13 cellular contexts compared by ENCODE assay signal in genomic region chr5:148834689-148835088, GRCh38. TPM values are rescaled to one million over a fixed set of nuclear protein-coding genes. Genes with fewer than 3 reads are reported as not detected.
A peak's percentile ranks its signal among the peaks of the same experiment; 100 is the strongest.
DNase-seq lines count a peak whose midpoint lies in the region; ATAC-seq, FAIRE-seq and TF ChIP-seq lines count a peak whose summit lies in the region.
"Had no signal": no experiment of that assay in that cellular context is flagged by ENCODE, and none has a peak within 500 bp of the region (broad histone marks: within the 10 kb centered on the region; RNA-seq: fewer than 3 reads in every experiment).

No MANE protein-coding gene starts in this region.

- no peak for TF ChIP-seq CTCF in natural killer cell (IDR thresholded peaks at IDR 0.05)

- peaks cover 37% of the 10 kb centered on the region for H3K36me3 Mint-ChIP-seq in natural killer cell
- no peaks in the 10 kb centered on the region for H3K36me3 Mint-ChIP-seq in activated naive CD8-positive, alpha-beta T cell treated with anti-CD3 and anti-CD28 coated beads, Interleukin-2, amount 50 U/mL, for 24 hours (ENCODE audit: low read depth)

- peak overlapping the region; percentile 92 to 97 for H3K27ac Mint-ChIP-seq in natural killer cell
- H3K27ac Mint-ChIP-seq in activated naive CD8-positive, alpha-beta T cell treated with anti-CD3 and anti-CD28 coated beads, Interleukin-2, amount 50 U/mL, for 24 hours = no peak overlapping the region

- peaks cover 95 to 98% of the 10 kb centered on the region in 2 donors for H3K4me1 Mint-ChIP-seq in natural killer cell
- peaks cover 56% of the 10 kb centered on the region for H3K4me1 Mint-ChIP-seq in activated naive CD8-positive, alpha-beta T cell treated with anti-CD3 and anti-CD28 coated beads, Interleukin-2, amount 50 U/mL, for 24 hours

- peak; percentile 21 for FAIRE-seq in GM18507 (lab: Jason Lieb, UNC)
- FAIRE-seq: astrocyte, D721Med, RCC 7860 had no signal

- H3K9me3 Mint-ChIP-seq in natural killer cell = no peaks in the 10 kb centered on the region
- H3K9me3 Mint-ChIP-seq in activated naive CD8-positive, alpha-beta T cell treated with anti-CD3 and anti-CD28 coated beads, Interleukin-2, amount 50 U/mL, for 24 hours = no peaks in the 10 kb centered on the region

- H3K27me3 Mint-ChIP-seq in natural killer cell (ENCODE audit: low read depth in 2 of 2) = no peaks in the 10 kb centered on the region
- no peaks in the 10 kb centered on the region for H3K27me3 Mint-ChIP-seq in activated naive CD8-positive, alpha-beta T cell treated with anti-CD3 and anti-CD28 coated beads, Interleukin-2, amount 50 U/mL, for 24 hours

- ATAC-seq in GM21526 (IDR thresholded peaks at IDR 0.05; ENCODE audit: low FRiP score, unreplicated experiment) = peak; percentile 50
- peak; percentile 46 for ATAC-seq in HG03469 (IDR thresholded peaks at IDR 0.05; ENCODE audit: unreplicated experiment)
- peak in 1 of 3 donors; percentile 12 for ATAC-seq in natural killer cell
- no peak for ATAC-seq in activated naive CD8-positive, alpha-beta T cell treated with anti-CD3 and anti-CD28 coated beads, Interleukin-2, amount 50 U/mL, for 24 hours

- intact Hi-C loops in natural killer cell (cut with micrococcal nuclease) = no loop called here

- peak overlapping the region; percentile 67 for H3K4me3 Mint-ChIP-seq in natural killer cell
- H3K4me3 Mint-ChIP-seq in activated naive CD8-positive, alpha-beta T cell treated with anti-CD3 and anti-CD28 coated beads, Interleukin-2, amount 50 U/mL, for 24 hours = no peak overlapping the region

- DNase-seq in GM18507 (ENCODE audit: extremely low spot score, insufficient read length, low read depth) (no peak), natural killer cell (no peak), HPDE6-E6E7 (ENCODE audit: extremely low spot score) (no peak)
- no peak for DNase-seq in activated naive CD8-positive, alpha-beta T cell treated with anti-CD3 and anti-CD28 coated beads, Interleukin-2, amount 50 U/mL, for 24 hours
- no peak for DNase-seq in effector CD8-positive, alpha-beta T cell (lab: John Stamatoyannopoulos, UW)
- DNase-seq: activated CD8-positive, alpha-beta memory T cell treated with anti-CD3 and anti-CD28 coated beads, Interleukin-2, amount 50 U/mL, for 4 hours; NCI-H226; stimulated activated CD4-positive, alpha-beta T cell treated with anti-CD3 and anti-CD28 coated beads, Interleukin-4, amount 100 ng/mL, for 24 hours had no signal

RNA-seq across cellular contexts. Expression of gene ADRB2, which starts 8.3 kb away (rescaled TPM):
- total RNA-seq in natural killer cell = 10 to 100 TPM; 47.1 to 78.9 (median 60.7) TPM
